Comparison of ENCODE assay signal across 33 cellular contexts in genomic region chr2:180513389-180513788, GRCh38.
"Had no signal": no experiment of that assay in that cellular context is flagged by ENCODE, and none has a peak within 500 bp of the region (broad histone marks: within the 10 kb centered on the region; RNA-seq: fewer than 3 reads in every experiment).

No MANE protein-coding gene starts in this region.

- H3K9me3 ChIP-seq: adrenal gland, ascending aorta, body of pancreas, breast epithelium had no signal

- H3K4me1 ChIP-seq: adrenal gland, ascending aorta, body of pancreas, breast epithelium had no signal

- DNase-seq: activated effector memory CD4-positive, alpha-beta T cell treated with anti-CD3 and anti-CD28 coated beads, Interleukin-2, amount 50 U/mL, for 16 hours; activated effector memory CD4-positive, alpha-beta T cell treated with Interleukin-2 at 50 U/mL for 16 hours; activated gamma-delta T cell; activated gamma-delta T cell treated with Interleukin-2 at 50 U/mL for 16 hours; activated naive CD4-positive, alpha-beta T cell; activated naive CD4-positive, alpha-beta T cell treated with anti-CD3 and anti-CD28 coated beads for 36 hours; activated naive CD4-positive, alpha-beta T cell treated with anti-CD3 and anti-CD28 coated beads, Interleukin-2, amount 10 ng/mL, durations not matched to agents 7 days and 5 days; activated naive CD4-positive, alpha-beta T cell treated with anti-CD3 and anti-CD28 coated beads, Interleukin-2, amount 50 U/mL, for 16 hours; activated naive CD4-positive, alpha-beta T cell treated with Interleukin-2 at 50 U/mL for 16 hours; activated naive CD8-positive, alpha-beta T cell treated with anti-CD3 and anti-CD28 coated beads for 36 hours; activated naive CD8-positive, alpha-beta T cell treated with anti-CD3 and anti-CD28 coated beads, Interleukin-2, amount 10 ng/mL, durations not matched to agents 7 days and 5 days; activated naive CD8-positive, alpha-beta T cell treated with anti-CD3 and anti-CD28 coated beads, Interleukin-2, amount 50 U/mL, for 24 hours; activated T-cell treated with anti-CD3 and anti-CD28 coated beads, Interleukin-2, amount 50 U/mL, for 24 hours; activated T-cell treated with anti-CD3 and anti-CD28 coated beads, Interleukin-2, amount 50 U/mL, for 4 hours; activated T-cell treated with anti-CD3 and anti-CD28 coated beads, Interleukin-2, amount 50 U/mL, for 48 hours; activated T-cell treated with anti-CD3 and anti-CD28 coated beads, Interleukin-2, amount 50 U/mL, for 72 hours; adrenal gland; amniotic stem cell; amygdala; anterior cingulate cortex; aorta; body of pancreas; brain microvascular endothelial cell; caudate nucleus; central memory CD4-positive, alpha-beta T cell; cerebellar nuclear complex had no signal

- H3K36me3 ChIP-seq: adrenal gland, ascending aorta, brain microvascular endothelial cell, breast epithelium, cardiac muscle cell had no signal

- FAIRE-seq: astrocyte, bronchial epithelial cell had no signal

- ATAC-seq: activated naive CD4-positive, alpha-beta T cell treated with anti-CD3 and anti-CD28 coated beads, Interleukin-2, amount 50 U/mL, for 72 hours; activated naive CD8-positive, alpha-beta T cell treated with anti-CD3 and anti-CD28 coated beads, Interleukin-2, amount 50 U/mL, for 24 hours; activated T-cell treated with anti-CD3 and anti-CD28 coated beads, Interleukin-2, amount 50 U/mL, for 4 hours; activated T-cell treated with anti-CD3 and anti-CD28 coated beads, Interleukin-2, amount 50 U/mL, for 72 hours; activated T-helper 17 cell treated with anti-CD3 and anti-CD28 coated beads, Interleukin-2, amount 50 U/mL, for 72 hours; body of pancreas had no signal

- H3K27me3 ChIP-seq: adrenal gland, ascending aorta, body of pancreas, brain microvascular endothelial cell, breast epithelium, cardiac muscle cell had no signal

- H3K4me3 ChIP-seq: adrenal gland, ascending aorta, body of pancreas, breast epithelium, cardiac muscle cell had no signal

- H3K27ac ChIP-seq: adrenal gland, ascending aorta, body of pancreas, brain microvascular endothelial cell, breast epithelium, cardiac muscle cell had no signal
